ENCODE assay signal across 13 cellular contexts in genomic region chr6:105786890-105787655, GRCh38.
DNase-seq lines count a peak whose midpoint lies in the region; ATAC-seq and TF ChIP-seq lines count a peak whose summit lies in the region.
"Had no signal": no experiment of that assay in that cellular context is flagged by ENCODE, and none has a peak within 500 bp of the region (broad histone marks: within the 10 kb centered on the region; RNA-seq: fewer than 3 reads in every experiment).

No MANE protein-coding gene starts in this region.

- TF ChIP-seq CTCF in mammary epithelial cell (conservative IDR thresholded peaks at IDR 0.05 in 1 of 2, IDR thresholded peaks at IDR 0.05 in 1 of 2; ENCODE audit: extremely low read depth in 1 of 2, insufficient read depth in 1 of 2, low read depth in 1 of 2, low read length in 2 of 2) (no peak), breast epithelium (IDR thresholded peaks at IDR 0.05) (no peak), MM.1S (IDR thresholded peaks at IDR 0.05; ENCODE audit: low read length) (no peak), suprapubic skin (IDR thresholded peaks at IDR 0.05) (no peak), hepatocyte (IDR thresholded peaks at IDR 0.05; ENCODE audit: poor library complexity) (no peak)

- H3K9me3 ChIP-seq in mammary epithelial cell (replicated peaks; ENCODE audit: insufficient read depth, low read length) (no peaks in the 10 kb centered on the region), breast epithelium (no peaks in the 10 kb centered on the region), MM.1S (replicated peaks; ENCODE audit: insufficient read depth, low read length) (no peaks in the 10 kb centered on the region), suprapubic skin (no peaks in the 10 kb centered on the region), hepatocyte (ENCODE audit: low read depth) (no peaks in the 10 kb centered on the region)

- H3K79me2 ChIP-seq in mammary epithelial cell (ENCODE audit: insufficient read depth, low read length): no peaks in the 10 kb centered on the region
- H3K79me2 ChIP-seq in MM.1S (ENCODE audit: low read length): no peaks in the 10 kb centered on the region
- no peaks in the 10 kb centered on the region for H3K79me2 ChIP-seq in hepatocyte

- peaks cover 21% of the 10 kb centered on the region for H3F3A ChIP-seq in MM.1S (ENCODE audit: insufficient read depth, low read length)

- no peak overlapping the region for H3K27ac ChIP-seq in mammary epithelial cell (ENCODE audit: insufficient read depth, low read depth, low read length)
- H3K27ac ChIP-seq in breast epithelium: peak overlapping the region in 1 of 2 donors; percentile 54
- H3K27ac ChIP-seq in MM.1S (ENCODE audit: low read length): peak overlapping the region; percentile 68
- H3K27ac ChIP-seq in suprapubic skin: peak overlapping the region; percentile 21
- no peak overlapping the region for H3K27ac ChIP-seq in hepatocyte
- H3K27ac ChIP-seq: C4-2B had no signal

- no TSS peak for BruUV-seq in mammary epithelial cell (replicated peaks; lab: Mats Ljungman, UMichigan)

- H3K9me2 ChIP-seq in MM.1S (replicated peaks; ENCODE audit: insufficient read depth, low read length) (no peaks in the 10 kb centered on the region), hepatocyte (replicated peaks; ENCODE audit: insufficient read depth) (no peaks in the 10 kb centered on the region)

- H3K4me1 ChIP-seq in mammary epithelial cell (ENCODE audit: insufficient read depth, low read length): peaks cover 7% of the 10 kb centered on the region
- H3K4me1 ChIP-seq in breast epithelium: no peaks in the 10 kb centered on the region
- peaks cover 48% of the 10 kb centered on the region for H3K4me1 ChIP-seq in MM.1S (ENCODE audit: low read length)
- peaks cover 15% of the 10 kb centered on the region for H3K4me1 ChIP-seq in suprapubic skin
- peaks cover 4% of the 10 kb centered on the region for H3K4me1 ChIP-seq in hepatocyte (ENCODE audit: insufficient read depth)

- peak; percentile 59 for ATAC-seq in HG02610 (IDR thresholded peaks at IDR 0.05; ENCODE audit: unreplicated experiment)
- ATAC-seq in left colon: no peak
- ATAC-seq: T-helper 17 cell had no signal

- H3K9ac ChIP-seq in mammary epithelial cell (ENCODE audit: insufficient read depth, low read length) (no peak overlapping the region), MM.1S (ENCODE audit: low read length) (no peak overlapping the region)

- H3K4me3 ChIP-seq in mammary epithelial cell (replicated peaks in 1 of 3; ENCODE audit: insufficient read depth in 1 of 3, low read depth in 2 of 3, low read length in 3 of 3) (no peak overlapping the region), breast epithelium (no peak overlapping the region), MM.1S (ENCODE audit: low read length) (no peak overlapping the region), suprapubic skin (no peak overlapping the region), hepatocyte (no peak overlapping the region)

- CTCF ChIA-PET in mammary epithelial cell (lab: Charles Lee; ENCODE audit: low non-redundant PET): no interaction called here

- H2AFZ ChIP-seq in mammary epithelial cell (ENCODE audit: low read depth, low read length) (peak overlapping the region; percentile 38), MM.1S (ENCODE audit: low read length) (no peak overlapping the region), hepatocyte (no peak overlapping the region)

- no peak for DNase-seq in mammary epithelial cell
- DNase-seq in breast epithelium (ENCODE audit: low spot score in 2 of 2): no peak
- DNase-seq in MM.1S: peak; percentile 82
- DNase-seq in suprapubic skin (ENCODE audit: low spot score in 2 of 2): no peak
- DNase-seq in left colon: no peak
- no peak for DNase-seq in hepatocyte (ENCODE audit: low spot score)
- no peak for DNase-seq in head of caudate nucleus
- DNase-seq: mesenchymal stem cell, NCI-H1436, T-helper 17 cell, trophoblast cell had no signal

- no peak for TF ChIP-seq EP300 in suprapubic skin (IDR thresholded peaks at IDR 0.05)

- dilution Hi-C loops in mammary epithelial cell (cut with HindIII; ENCODE audit: low sequenced_read_pairs): no loop called here

- no peaks in the 10 kb centered on the region for H3K27me3 ChIP-seq in mammary epithelial cell (ENCODE audit: insufficient read depth, low read length)
- H3K27me3 ChIP-seq in breast epithelium: no peaks in the 10 kb centered on the region
- no peaks in the 10 kb centered on the region for H3K27me3 ChIP-seq in MM.1S (replicated peaks; ENCODE audit: insufficient read depth, low read length)
- H3K27me3 ChIP-seq in suprapubic skin: no peaks in the 10 kb centered on the region
- no peaks in the 10 kb centered on the region for H3K27me3 ChIP-seq in hepatocyte

- H3K36me3 ChIP-seq in mammary epithelial cell (ENCODE audit: insufficient read depth, low read length) (no peaks in the 10 kb centered on the region), breast epithelium (no peaks in the 10 kb centered on the region), MM.1S (replicated peaks; ENCODE audit: insufficient read depth, low read length) (no peaks in the 10 kb centered on the region), suprapubic skin (no peaks in the 10 kb centered on the region), hepatocyte (replicated peaks; ENCODE audit: insufficient read depth, low read depth) (no peaks in the 10 kb centered on the region)

- H4K20me1 ChIP-seq in mammary epithelial cell (ENCODE audit: insufficient read depth, low read length) (no peaks in the 10 kb centered on the region), MM.1S (ENCODE audit: insufficient read depth, low read length) (no peaks in the 10 kb centered on the region), hepatocyte (ENCODE audit: insufficient read depth, poor library complexity, severe bottlenecking) (no peaks in the 10 kb centered on the region)

- H3K4me2 ChIP-seq in mammary epithelial cell (ENCODE audit: insufficient read depth, low read depth, low read length): no peak overlapping the region
- H3K4me2 ChIP-seq in MM.1S (ENCODE audit: low read depth, low read length): peak overlapping the region; percentile 14
- H3K4me2 ChIP-seq in hepatocyte: no peak overlapping the region

- intact Hi-C loops in mammary epithelial cell (cut with micrococcal nuclease): no loop called here
- intact Hi-C loops in breast epithelium (cut with DNase I; ENCODE audit: low total_unique reads): no loop called here
- intact Hi-C loops in left colon (cut with DNase I, micrococcal nuclease): no loop called here
- intact Hi-C loops in head of caudate nucleus (cut with DNase I): no loop called here

- in situ Hi-C loops in mammary epithelial cell (cut with MboI; ENCODE audit: low sequenced_read_pairs in 2 of 2): no loop called here

- WGBS in mammary epithelial cell (ENCODE audit: low coverage, missing lambda C conversion rate): 76% methylated on average over 10 of the region's 10 CpGs
- WGBS in suprapubic skin: 81% methylated on average over 10 of the region's 10 CpGs
- WGBS in hepatocyte (ENCODE audit: low lambda C conversion rate, missing lambda C conversion rate): 94% methylated on average over 10 of the region's 10 CpGs

- no peak for TF ChIP-seq POLR2A in breast epithelium (IDR thresholded peaks at IDR 0.05)
- TF ChIP-seq POLR2A in suprapubic skin (IDR thresholded peaks at IDR 0.05): no peak

Comparison
In these comparisons a context has a peak if more than half of its experiments do, and no peak if none do; other contexts are left out.
1. H3K27ac ChIP-seq: peak in MM.1S (single experiment) and suprapubic skin (single experiment); none in mammary epithelial cell (single experiment) and hepatocyte (single experiment).